6 cellular contexts compared by ENCODE assay signal in the genomic region with DNA sequence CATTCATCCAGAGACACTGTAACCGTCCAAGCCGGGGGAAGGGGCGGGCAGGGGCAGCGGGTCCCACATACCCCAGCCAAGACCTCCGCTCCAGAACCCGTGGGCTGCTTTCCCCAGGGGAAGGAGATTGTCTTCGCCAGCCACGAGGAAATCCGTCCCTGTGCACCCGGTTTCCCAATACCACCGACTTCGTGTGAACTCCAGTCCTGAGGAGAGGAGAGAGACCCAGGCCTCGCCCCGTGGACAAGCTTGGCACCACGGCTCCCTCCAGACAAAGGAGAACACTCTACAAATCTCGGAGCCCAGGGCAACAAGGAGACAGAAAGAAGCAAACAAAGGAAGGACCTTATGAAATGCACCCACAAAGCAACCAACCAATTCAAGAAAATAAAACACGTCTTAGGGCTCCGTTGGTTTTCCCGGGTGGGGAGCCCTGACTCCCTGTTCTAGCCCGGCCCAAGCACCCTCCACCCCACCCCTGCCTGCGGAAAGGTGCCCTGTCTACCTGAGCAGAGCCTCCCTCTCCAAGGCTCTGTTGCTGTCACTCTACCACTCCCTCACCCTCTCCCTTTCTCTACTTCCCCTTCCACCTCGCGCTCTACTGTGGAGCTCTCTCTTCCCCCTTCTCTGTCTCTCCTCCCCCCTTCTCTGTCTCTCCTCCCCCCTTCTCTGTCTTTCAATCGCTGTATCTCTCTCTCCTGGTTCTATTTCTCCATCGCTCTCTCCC.
"Had no signal": no experiment of that assay in that cellular context is flagged by ENCODE, and none has a peak within 500 bp of the region (broad histone marks: within the 10 kb centered on the region; RNA-seq: fewer than 3 reads in every experiment).

No MANE protein-coding gene starts in this region.

- DNase-seq: activated T-cell treated with anti-CD3 and anti-CD28 coated beads, Interleukin-2, amount 50 U/mL, for 1 hour had no signal

- H3K36me3 ChIP-seq: neutrophil, spleen, transverse colon had no signal

- H3K27me3 ChIP-seq: neutrophil, transverse colon had no signal

- ATAC-seq: naive thymus-derived CD8-positive, alpha-beta T cell; WTC11 had no signal

- H3K4me1 ChIP-seq: spleen, transverse colon had no signal

- H3K27ac ChIP-seq: neutrophil, spleen, transverse colon had no signal

- H3K4me3 ChIP-seq: spleen, transverse colon had no signal
